10 cellular contexts compared by ENCODE assay signal in the genomic region with DNA sequence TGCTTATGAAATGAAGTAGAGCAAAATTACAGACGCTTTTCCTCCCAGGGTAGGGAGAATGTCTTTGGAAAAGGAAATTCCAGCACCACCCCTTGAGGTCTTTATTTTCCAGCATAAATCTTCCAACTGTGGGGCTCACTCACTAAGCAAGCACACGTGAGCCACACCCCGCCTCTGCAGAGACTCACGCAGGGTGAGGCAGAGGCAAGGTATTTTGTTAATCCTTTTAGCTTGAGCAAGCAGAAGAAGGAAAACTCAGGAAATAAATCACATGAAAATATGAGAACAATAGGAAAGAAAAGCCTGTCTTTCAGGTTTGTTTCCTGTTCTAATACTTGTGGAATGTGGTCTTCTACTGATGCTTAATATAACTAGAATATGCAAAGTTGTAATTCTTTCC. TPM values are rescaled to one million over a fixed set of nuclear protein-coding genes. Genes with fewer than 3 reads are reported as not detected.
DNase-seq lines count a peak whose midpoint lies in the region; ATAC-seq and TF ChIP-seq lines count a peak whose summit lies in the region.
"Had no signal": no experiment of that assay in that cellular context is flagged by ENCODE, and none has a peak within 500 bp of the region (broad histone marks: within the 10 kb centered on the region; RNA-seq: fewer than 3 reads in every experiment).

No MANE protein-coding gene starts in this region.

- TF ChIP-seq CTCF in endodermal cell (conservative IDR thresholded peaks at IDR 0.05) (no peak), osteoblast (IDR thresholded peaks at IDR 0.05; ENCODE audit: extremely low read depth, low read depth, low read length) (no peak)

- H3K4me3 ChIP-seq in MG63, result no peak overlapping the region
- H3K4me3 ChIP-seq in endodermal cell (ENCODE audit: low read length), result peak overlapping the region; percentile 7
- no peak overlapping the region for H3K4me3 ChIP-seq in osteoblast (ENCODE audit: insufficient read depth, low read length)
- H3K4me3 ChIP-seq: cardiac muscle cell had no signal

- H3K4me1 ChIP-seq in endodermal cell (ENCODE audit: control insufficient read depth, insufficient read depth, low read length), result peaks cover 21% of the 10 kb centered on the region
- peaks cover 31% of the 10 kb centered on the region for H3K4me1 ChIP-seq in osteoblast (ENCODE audit: insufficient read depth, low read length)

- H3K36me3 ChIP-seq in MG63 (no peaks in the 10 kb centered on the region), endodermal cell (ENCODE audit: control insufficient read depth, insufficient read depth, low read length) (no peaks in the 10 kb centered on the region), osteoblast (ENCODE audit: insufficient read depth, low read length) (no peaks in the 10 kb centered on the region)
- H3K36me3 ChIP-seq: cardiac muscle cell had no signal

- H3K27ac Mint-ChIP-seq in endodermal cell, result peak overlapping the region; percentile 92

- no peaks in the 10 kb centered on the region for H3K27me3 Mint-ChIP-seq in endodermal cell (ENCODE audit: insufficient read depth)

- H3K27ac ChIP-seq in endodermal cell (ENCODE audit: low read depth, low read length) (no peak overlapping the region), osteoblast (ENCODE audit: low read depth, low read length) (peak overlapping the region; percentile 70)
- H3K27ac ChIP-seq: cardiac muscle cell had no signal

- peak overlapping the region; percentile 31 for H3K4me3 Mint-ChIP-seq in endodermal cell

- no peak for ATAC-seq in GM18511 (IDR thresholded peaks at IDR 0.05; ENCODE audit: unreplicated experiment)

- 3 to 19% methylated on average over 4 of the region's 4 CpGs for WGBS in endodermal cell (ENCODE audit: insufficient coverage in 1 of 2, insufficient read length in 1 of 2), 2 experiments

- peaks cover 4% of the 10 kb centered on the region for H3K79me2 ChIP-seq in osteoblast (ENCODE audit: insufficient read depth, low read length)

- peaks cover 40% of the 10 kb centered on the region for H3K4me1 Mint-ChIP-seq in endodermal cell

- DNase-seq in DMS53 (lab: John Stamatoyannopoulos, UW) (peak; percentile 70), MG63 (peak; percentile 89), endodermal cell (peak; percentile 79), osteoblast (ENCODE audit: insufficient read length, low spot score, missing footprints) (no peak), NCI-H2227 treated with DMSO at 0.1 percent for 48 hours (lab: John Stamatoyannopoulos, UW) (no peak), T-helper 9 cell (no peak), T-helper 2 cell (no peak)
- DNase-seq: NCI-H2107 had no signal

- no peaks in the 10 kb centered on the region for H4K20me1 ChIP-seq in osteoblast (ENCODE audit: insufficient read depth, low read length)

- peak overlapping the region; percentile 49 for H3K4me2 ChIP-seq in osteoblast (ENCODE audit: insufficient read depth, low read length)

- H3K9ac ChIP-seq in endodermal cell (ENCODE audit: extremely low read depth, low read length, poor library complexity, severe bottlenecking), result peak overlapping the region; percentile 8

- no peaks in the 10 kb centered on the region for H3K9me3 ChIP-seq in MG63
- peaks cover 9% of the 10 kb centered on the region for H3K9me3 ChIP-seq in endodermal cell (ENCODE audit: control insufficient read depth, low read length)
- no peaks in the 10 kb centered on the region for H3K9me3 ChIP-seq in osteoblast (ENCODE audit: low read depth, low read length)

- H3K27me3 ChIP-seq in MG63 (no peaks in the 10 kb centered on the region), endodermal cell (ENCODE audit: control insufficient read depth, insufficient read depth, low read length, poor library complexity, severe bottlenecking) (no peaks in the 10 kb centered on the region), osteoblast (ENCODE audit: insufficient read depth, low read length) (no peaks in the 10 kb centered on the region)
- H3K27me3 ChIP-seq: cardiac muscle cell had no signal

- H2AFZ ChIP-seq in osteoblast (ENCODE audit: low read length), result no peak overlapping the region

- H3K9me3 Mint-ChIP-seq in endodermal cell, result peaks cover 12% of the 10 kb centered on the region

- H3K36me3 Mint-ChIP-seq in endodermal cell (ENCODE audit: low read depth), result peaks cover 10% of the 10 kb centered on the region

RNA-seq across cellular contexts. Expression of a gene that starts 4.1 kb away (rescaled TPM):
- 23.8 and 26.2 TPM in 2 replicates for total RNA-seq in MG63 (2014; rRNA removed; shearing (Covaris generic); ENCODE audit: low replicate concordance)
- 100 to 1,000 TPM; 164 to 222 TPM for total RNA-seq in endodermal cell
- polyA plus RNA-seq in endodermal cell (2013, experiment 1 of 2), result 42.0 TPM
- polyA plus RNA-seq in endodermal cell (2013, experiment 2 of 2), result 48.6 TPM
- total RNA-seq in osteoblast, result 71.7 and 76.9 TPM in 2 replicates

Comparison
In these comparisons a context has a peak if more than half of its experiments do, and no peak if none do; other contexts are left out.
1. DNase-seq: peak in DMS53 (single experiment), MG63 (single experiment) and endodermal cell (single experiment); none in osteoblast (single experiment), NCI-H2227 treated with DMSO at 0.1 percent for 48 hours (single experiment), T-helper 9 cell (single experiment) and T-helper 2 cell (0 of 5).